In the genomic region with DNA sequence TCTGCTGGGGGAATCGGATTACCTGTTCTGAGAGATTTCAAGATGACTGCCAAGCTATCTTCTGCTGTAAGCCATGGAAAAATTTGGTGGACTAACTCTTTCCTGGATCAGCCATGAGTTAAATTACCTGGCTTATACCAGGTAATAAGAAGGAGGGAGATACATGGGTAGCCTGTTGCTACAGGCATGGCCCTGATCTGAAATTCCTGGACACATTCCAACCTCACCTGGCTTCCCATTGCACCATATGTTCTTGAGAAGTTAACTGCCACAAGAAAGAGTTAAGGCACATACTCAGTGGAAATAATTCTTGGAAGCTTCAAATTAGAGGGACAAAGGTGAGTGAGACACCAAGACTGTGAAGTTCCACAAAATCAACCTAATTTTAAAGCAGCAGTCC, we compare ENCODE assay signal across 20 cellular contexts.
"Had no signal": no experiment of that assay in that cellular context is flagged by ENCODE, and none has a peak within 500 bp of the region (broad histone marks: within the 10 kb centered on the region; RNA-seq: fewer than 3 reads in every experiment).

No MANE protein-coding gene starts in this region.

- ATAC-seq: activated CD4-positive, CD25-positive, alpha-beta regulatory T cell treated with anti-CD3 and anti-CD28 coated beads, Interleukin-2, amount 50 U/mL, for 24 hours; activated CD8-positive, alpha-beta T cell treated with anti-CD3 and anti-CD28 coated beads for 36 hours; Panc1 had no signal

- DNase-seq: activated CD4-positive, alpha-beta T cell treated with anti-CD3 and anti-CD28 coated beads for 4 hours; activated CD8-positive, alpha-beta memory T cell treated with anti-CD3 and anti-CD28 coated beads, Interleukin-2, amount 50 U/mL, for 4 hours; activated CD8-positive, alpha-beta T cell treated with anti-CD3 and anti-CD28 coated beads for 36 hours; activated effector memory CD4-positive, alpha-beta T cell treated with Interleukin-2 at 50 U/mL for 16 hours; activated naive CD4-positive, alpha-beta T cell; aorta; Kasumi-1; KBM-7; NCI-H1048; NCI-H1417; NCI-H1930; NCI-H2107; NCI-H446 treated with DMSO at 0.1 percent for 48 hours; NCI-H524 treated with DMSO at 0.1 percent for 48 hours; NCI-H774; NK-92 treated with Interleukin-12 subunit alpha and Interleukin-12 subunit beta, amount 100 ng/mL, for 24 hours; OCI-M1; SHP77 treated with DMSO at 0.1 percent for 48 hours had no signal
